Comparison of ENCODE assay signal across 1 cellular context in the genomic region with DNA sequence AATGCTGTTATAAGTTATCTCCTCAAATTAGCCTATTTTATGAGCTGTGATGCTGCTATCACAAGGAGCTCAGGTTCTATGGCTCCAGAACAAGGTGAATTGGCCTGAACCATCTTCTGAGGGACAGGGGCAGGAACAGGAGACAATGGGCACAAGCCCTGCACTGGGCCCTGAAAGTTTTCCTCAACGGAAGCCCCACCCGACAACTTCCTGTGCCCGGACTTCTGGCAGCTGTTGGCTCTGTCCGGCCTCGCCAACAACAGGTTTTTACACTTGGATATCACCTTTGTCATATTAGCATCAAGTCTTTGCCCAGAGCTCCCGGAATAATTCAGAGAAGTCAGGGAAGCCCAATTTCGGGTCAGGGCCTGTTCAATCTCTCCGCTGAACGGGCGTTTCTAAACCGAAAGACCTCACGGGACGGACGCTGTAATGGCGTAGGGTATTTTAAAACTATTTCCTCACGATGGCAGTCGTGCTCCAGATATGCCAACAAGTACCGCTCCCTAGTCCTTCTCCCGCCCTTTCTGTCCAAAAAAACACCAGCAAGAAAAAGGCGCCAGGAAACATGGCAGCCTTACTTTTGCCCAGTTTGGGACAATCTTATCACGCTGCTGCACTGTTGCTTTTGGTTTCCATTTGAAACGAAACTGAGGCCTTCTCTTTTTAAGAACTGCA.
TF ChIP-seq lines count a peak whose summit lies in the region.

No MANE protein-coding gene starts in this region.

TF ChIP-seq in HepG2, 621 proteins besides CTCF, POLR2A, EP300 and RAD21 (continued from another document):
- TF ChIP-seq SMARCE1 (IDR thresholded peaks at IDR 0.05; ENCODE audit: borderline replicate concordance) (no peak), CENPT (CRISPR knock-in tag; IDR thresholded peaks at IDR 0.05; ENCODE audit: low read depth) (no peak), ZC3H13 (CRISPR knock-in tag; IDR thresholded peaks at IDR 0.05) (no peak), ZNF644 (CRISPR knock-in tag; IDR thresholded peaks at IDR 0.05; ENCODE audit: low read depth) (no peak), ARID4A (CRISPR knock-in tag; IDR thresholded peaks at IDR 0.05; ENCODE audit: borderline replicate concordance) (no peak), MEIS1 (CRISPR knock-in tag; IDR thresholded peaks at IDR 0.05; ENCODE audit: borderline replicate concordance) (no peak)
TF ChIP-seq in HepG2: peak in this region for 0.
